23 cellular contexts compared by ENCODE assay signal in the genomic region with DNA sequence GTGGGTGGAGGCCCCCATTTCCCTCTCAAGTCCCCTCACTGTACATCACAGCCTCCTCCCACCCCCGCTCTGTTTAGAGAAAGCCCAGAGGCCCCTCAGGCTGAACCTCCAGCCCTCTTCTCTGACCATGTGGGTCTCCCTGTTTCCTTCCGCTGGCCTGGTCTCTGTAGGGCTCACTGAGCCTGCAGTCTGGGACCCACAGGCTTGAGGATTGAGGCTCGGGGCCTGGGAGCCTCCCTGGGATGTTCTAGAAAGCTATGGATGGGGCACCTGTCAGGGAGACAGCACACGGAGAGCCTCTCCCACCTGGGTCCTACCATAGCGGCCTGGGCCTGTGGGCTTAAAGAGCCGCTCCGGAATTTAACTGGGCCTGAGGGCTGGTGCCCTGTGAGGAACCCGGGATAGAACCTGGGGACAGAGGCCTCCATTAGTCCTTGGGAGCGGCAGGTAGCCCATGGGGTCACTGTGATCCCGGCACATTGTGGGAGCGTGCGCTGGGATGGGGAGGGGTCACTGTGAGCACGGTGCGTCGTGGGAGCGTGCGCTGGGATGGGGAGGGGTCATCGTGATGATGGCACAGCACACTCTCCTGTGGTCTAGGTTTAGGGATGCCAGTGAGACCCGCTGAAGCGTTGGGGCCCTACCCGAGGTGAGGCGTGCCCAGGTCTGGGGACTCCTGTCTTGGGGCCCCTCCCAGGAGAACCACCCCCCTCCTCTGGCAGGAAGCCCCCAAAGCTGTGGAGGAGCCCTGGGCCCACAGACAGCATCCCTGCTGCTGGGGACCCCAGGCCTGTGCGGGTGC.
"Had no signal": no experiment of that assay in that cellular context is flagged by ENCODE, and none has a peak within 500 bp of the region (broad histone marks: within the 10 kb centered on the region; RNA-seq: fewer than 3 reads in every experiment).

No MANE protein-coding gene starts in this region.

- H3K27ac Mint-ChIP-seq: activated B cell treated with CpG ODN at 0.5 μM for 24 hours; activated CD4-positive, alpha-beta T cell treated with anti-CD3 and anti-CD28 coated beads for 36 hours; activated CD8-positive, alpha-beta T cell treated with anti-CD3 and anti-CD28 coated beads for 36 hours; activated naive CD8-positive, alpha-beta T cell; activated T-helper 2 cell treated with anti-CD3 and anti-CD28 coated beads, Interferon-gamma antibody, Interleukin-2, Interleukin-4, amounts not matched to agents 10 μg/mL and 5 μg/mL and 100 μg/mL, durations not matched to agents 14 hours and 24 hours and 36 hours; natural killer cell treated with Interleukin-12 subunit alpha and Interleukin-12 subunit beta and Interleukin-15 and Interleukin-18, amount 100 ng/mL, for 72 hours had no signal

- H3K4me3 Mint-ChIP-seq: activated CD4-positive, alpha-beta T cell treated with anti-CD3 and anti-CD28 coated beads for 36 hours; activated CD8-positive, alpha-beta T cell treated with anti-CD3 and anti-CD28 coated beads for 36 hours; natural killer cell treated with Interleukin-12 subunit alpha and Interleukin-12 subunit beta and Interleukin-15 and Interleukin-18, amount 100 ng/mL, for 72 hours had no signal

- H3K27me3 ChIP-seq: ascending aorta, brain microvascular endothelial cell, foreskin keratinocyte, thyroid gland had no signal

- H3K4me1 ChIP-seq: foreskin keratinocyte had no signal

- H3K9me3 ChIP-seq: adrenal gland, ascending aorta, neutrophil, thyroid gland had no signal

- H3K27ac ChIP-seq: adrenal gland, ascending aorta, brain microvascular endothelial cell, foreskin keratinocyte, neutrophil, thyroid gland had no signal

- DNase-seq: activated B cell treated with CpG ODN at 0.5 μM for 24 hours; activated CD4-positive, alpha-beta T cell treated with anti-CD3 and anti-CD28 coated beads for 36 hours; activated CD8-positive, alpha-beta T cell treated with anti-CD3 and anti-CD28 coated beads for 36 hours; activated naive CD4-positive, alpha-beta T cell; activated T-cell treated with anti-CD3 and anti-CD28 coated beads, Interleukin-2, amount 50 U/mL, for 1 hour; brain microvascular endothelial cell; central memory CD4-positive, alpha-beta T cell; effector memory CD4-positive, alpha-beta T cell; foreskin keratinocyte; immature natural killer cell; kidney glomerular epithelial cell; left ventricle myocardium superior; stimulated activated CD4-positive, alpha-beta T cell treated with anti-CD3 and anti-CD28 coated beads, Interleukin-4, amount 100 ng/mL, for 1 hour; stimulated activated naive CD8-positive, alpha-beta T cell treated with anti-CD3 and anti-CD28 coated beads, Interleukin-15, Interleukin-2, amounts not matched to agents 100 U/mL and 50 U/mL, for 24 hours; substantia nigra; T1000; thyroid gland had no signal

- ATAC-seq: activated CD4-positive, alpha-beta T cell treated with anti-CD3 and anti-CD28 coated beads for 36 hours; activated CD8-positive, alpha-beta T cell treated with anti-CD3 and anti-CD28 coated beads for 36 hours; foreskin keratinocyte; left ventricle myocardium superior; natural killer cell treated with Interleukin-12 subunit alpha and Interleukin-12 subunit beta and Interleukin-15 and Interleukin-18, amount 100 ng/mL, for 72 hours; stimulated activated naive CD8-positive, alpha-beta T cell treated with anti-CD3 and anti-CD28 coated beads, Interleukin-15, Interleukin-2, amounts not matched to agents 100 U/mL and 50 U/mL, for 24 hours had no signal

- H3K9me3 Mint-ChIP-seq: activated B cell treated with CpG ODN at 0.5 μM for 24 hours; immature natural killer cell; natural killer cell treated with Interleukin-12 subunit alpha and Interleukin-12 subunit beta and Interleukin-15 and Interleukin-18, amount 100 ng/mL, for 72 hours had no signal

- H3K4me3 ChIP-seq: adrenal gland, ascending aorta, thyroid gland had no signal

- H3K36me3 ChIP-seq: adrenal gland, ascending aorta, brain microvascular endothelial cell, neutrophil, thyroid gland had no signal

- H3K36me3 Mint-ChIP-seq: activated naive CD8-positive, alpha-beta T cell; immature natural killer cell had no signal
